In genomic region chr14:95500201-95500681, GRCh38 we compare ENCODE assay signal across 13 cellular contexts. TPM values are rescaled to one million over a fixed set of nuclear protein-coding genes. Genes with fewer than 3 reads are reported as not detected.
DNase-seq lines count a peak whose midpoint lies in the region; ATAC-seq and TF ChIP-seq lines count a peak whose summit lies in the region.
"Had no signal": no experiment of that assay in that cellular context is flagged by ENCODE, and none has a peak within 500 bp of the region (broad histone marks: within the 10 kb centered on the region; RNA-seq: fewer than 3 reads in every experiment).

No MANE protein-coding gene starts in this region.

- intact Hi-C loops in Right ventricle myocardium inferior (cut with DNase I) (no loop called here), cardiac septum (cut with DNase I) (no loop called here)

- DNase-seq in Right ventricle myocardium inferior (ENCODE audit: missing footprints): no peak
- no peak for DNase-seq in cardiac septum (ENCODE audit: low spot score)
- DNase-seq in occipital lobe (lab: John Stamatoyannopoulos, UW): peak; percentile 51
- no peak for DNase-seq in activated effector memory CD4-positive, alpha-beta T cell treated with Interleukin-2 at 50 U/mL for 16 hours
- no peak for DNase-seq in RWPE1 (ENCODE audit: low spot score)
- no peak for DNase-seq in 8988T
- DNase-seq: activated T-cell treated with anti-CD3 and anti-CD28 coated beads, Interleukin-2, amount 50 U/mL, for 72 hours; cerebellar nuclear complex; MM.1S; RPMI8226; WERI-Rb-1 had no signal

- peak; percentile 31 for ATAC-seq in Right ventricle myocardium inferior
- ATAC-seq in gastroesophageal sphincter: no peak
- no peak for ATAC-seq in GM21423 (IDR thresholded peaks at IDR 0.05; ENCODE audit: unreplicated experiment)

- H3K27ac ChIP-seq in gastroesophageal sphincter (peak overlapping the region in 3 of 4 donors; percentile 31 to 48 (median 33)), RWPE1 (no peak overlapping the region)
- H3K27ac ChIP-seq: WERI-Rb-1 had no signal

- no peaks in the 10 kb centered on the region for H3K27me3 ChIP-seq in gastroesophageal sphincter

- no peak overlapping the region for H3K4me3 ChIP-seq in gastroesophageal sphincter

- no peak for TF ChIP-seq CTCF in gastroesophageal sphincter (IDR thresholded peaks at IDR 0.05)
- no peak for TF ChIP-seq CTCF in RWPE1 (conservative IDR thresholded peaks at IDR 0.05; ENCODE audit: low read depth)

- peaks cover 0 to 96% (median 43%) of the 10 kb centered on the region in 3 donors for H3K4me1 ChIP-seq in gastroesophageal sphincter

- no peak for TF ChIP-seq EP300 in gastroesophageal sphincter (IDR thresholded peaks at IDR 0.05)

- no peak for TF ChIP-seq POLR2A in gastroesophageal sphincter (IDR thresholded peaks at IDR 0.05)

- POLR2A ChIA-PET in RWPE1 (lab: Yijun Ruan, JAX; ENCODE audit: low non-redundant PET): interaction anchor here (1.0 kb wide), 1 partner anchor 14 kb away, joined by 6 read pairs; no protein-coding TSS in a partner anchor

- 65 to 67% methylated on average over 3 to 4 of the region's 14 CpGs for WGBS in gastroesophageal sphincter (ENCODE audit: low coverage in 1 of 2), 2 donors

- H3K9me3 ChIP-seq in gastroesophageal sphincter: no peaks in the 10 kb centered on the region

- no peaks in the 10 kb centered on the region for H3K36me3 ChIP-seq in gastroesophageal sphincter
- H3K36me3 ChIP-seq: WERI-Rb-1 had no signal

- CTCF ChIA-PET in RWPE1 (lab: Yijun Ruan, JAX): no interaction called here

RNA-seq across cellular contexts. Expression of gene SYNE3, which starts 16.2 kb away (rescaled TPM):
- total RNA-seq in Right ventricle myocardium inferior (16.5 TPM), cardiac septum (12.4 TPM), gastroesophageal sphincter (10 to 100 TPM; 16.5 to 28.0 (median 20.3) TPM), occipital lobe (2.2 TPM)

RNA-seq across cellular contexts. Expression of gene GLRX5, which starts 34.6 kb away (rescaled TPM):
- 84.7 TPM for total RNA-seq in Right ventricle myocardium inferior
- 61.8 TPM for total RNA-seq in cardiac septum
- total RNA-seq in gastroesophageal sphincter: 10 to 100 TPM; 30.5 to 50.5 (median 33.3) TPM
- total RNA-seq in occipital lobe: 28.7 TPM
